1 cellular context compared by ENCODE assay signal in the genomic region with DNA sequence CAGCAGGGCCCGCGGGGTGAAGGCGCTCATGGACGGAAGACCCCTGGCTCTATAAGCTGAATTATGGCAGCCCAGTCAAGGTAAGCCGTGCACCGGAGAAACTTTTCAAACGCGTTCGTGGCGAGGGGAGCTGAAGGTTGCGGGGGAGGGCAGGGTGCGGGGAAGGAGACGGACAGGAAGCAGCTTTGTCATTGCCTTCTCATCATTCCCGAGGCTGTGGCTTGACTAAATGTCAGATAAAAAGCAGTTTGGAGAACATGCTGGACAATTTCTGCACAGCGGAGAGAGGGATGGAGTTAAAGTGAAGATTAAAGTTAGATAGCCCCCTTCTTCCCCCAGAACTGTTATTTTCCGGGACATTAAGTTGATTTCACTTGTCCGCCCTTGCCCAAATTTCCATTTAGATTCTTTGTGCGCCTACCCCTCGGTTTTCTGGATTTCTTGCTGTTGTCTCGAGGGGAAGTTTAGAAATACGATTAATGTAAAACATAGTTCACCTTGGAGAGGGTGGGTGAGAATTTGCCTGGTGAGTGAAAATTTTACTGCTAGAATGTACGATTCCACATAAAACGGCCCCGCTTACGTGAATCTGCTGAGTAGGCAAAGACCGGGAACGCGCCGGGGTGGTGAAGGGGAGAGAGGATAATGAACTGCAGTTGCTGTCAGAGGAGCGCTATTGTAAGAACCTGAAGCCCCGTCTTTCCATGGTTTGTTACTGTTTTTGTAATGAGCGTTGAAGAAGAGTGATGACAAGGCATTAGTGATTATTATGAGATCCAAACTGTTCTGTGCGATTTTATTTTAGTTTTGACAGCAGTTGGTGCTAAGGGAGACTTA.
TF ChIP-seq lines count a peak whose summit lies in the region.

No MANE protein-coding gene starts in this region.

TF ChIP-seq in endothelial cell of umbilical vein, 7 proteins besides CTCF, POLR2A, EP300 and RAD21 (continued from another document):
- no peak for TF ChIP-seq POLR2AphosphoS5 (IDR thresholded peaks at IDR 0.05; ENCODE audit: insufficient read depth, low read depth, low read length)
- no peak for TF ChIP-seq GATA2 (IDR thresholded peaks at IDR 0.05; ENCODE audit: insufficient read depth, insufficient read length, low read depth, low read length)
